Comparison of ENCODE assay signal across 10 cellular contexts in genomic region chr21:41956926-41957729, GRCh38. TPM values are rescaled to one million over a fixed set of nuclear protein-coding genes. Genes with fewer than 3 reads are reported as not detected.
A peak's percentile ranks its signal among the peaks of the same experiment; 100 is the strongest.
DNase-seq lines count a peak whose midpoint lies in the region; ATAC-seq, FAIRE-seq and TF ChIP-seq lines count a peak whose summit lies in the region.
"Had no signal": no experiment of that assay in that cellular context is flagged by ENCODE, and none has a peak within 500 bp of the region (broad histone marks: within the 10 kb centered on the region; RNA-seq: fewer than 3 reads in every experiment).

No MANE protein-coding gene starts in this region.

- intact Hi-C loops in dendritic cell treated with granulocyte-macrophage colony-stimulating factor and Interleukin-4, amounts not matched to agents 40 ng/mL and 50 ng/mL, for 4 days (cut with micrococcal nuclease): loop anchor here (10.0 kb wide), 1 partner anchor 158 kb away; no protein-coding TSS in a partner anchor
- intact Hi-C loops in pancreas (cut with DNase I): no loop called here

- H3K27ac Mint-ChIP-seq in dendritic cell treated with granulocyte-macrophage colony-stimulating factor and Interleukin-4, amounts not matched to agents 40 ng/mL and 50 ng/mL, for 4 days: peak overlapping the region; percentile 41

- 77 to 85% methylated on average over 9 of the region's 9 CpGs for WGBS in pancreas, 2 donors

- H3K4me1 Mint-ChIP-seq in dendritic cell treated with granulocyte-macrophage colony-stimulating factor and Interleukin-4, amounts not matched to agents 40 ng/mL and 50 ng/mL, for 4 days (ENCODE audit: low read depth): peaks cover 34% of the 10 kb centered on the region

- peaks cover 17% of the 10 kb centered on the region for H3K27me3 Mint-ChIP-seq in dendritic cell treated with granulocyte-macrophage colony-stimulating factor and Interleukin-4, amounts not matched to agents 40 ng/mL and 50 ng/mL, for 4 days

- no peak for FAIRE-seq in pancreas (lab: Jason Lieb, UNC)

- H3K9me3 ChIP-seq in pancreas: no peaks in the 10 kb centered on the region

- DNase-seq in ELR (ENCODE audit: low read depth): peak; percentile 89
- peak; percentile 19 for DNase-seq in NCI-H69 (lab: John Stamatoyannopoulos, UW)
- DNase-seq in skeletal muscle cell (ENCODE audit: low read depth): peak; percentile 78
- DNase-seq in NCI-H146 treated with DMSO at 0.1 percent for 48 hours (lab: John Stamatoyannopoulos, UW; ENCODE audit: unreplicated experiment): no peak
- DNase-seq in NCI-H510A treated with DMSO at 0.1 percent for 48 hours (lab: John Stamatoyannopoulos, UW): no peak
- DNase-seq in pancreas: no peak
- DNase-seq: activated CD8-positive, alpha-beta memory T cell treated with anti-CD3 and anti-CD28 coated beads for 24 hours had no signal

- H3K4me1 ChIP-seq in pancreas: peaks cover 0 to 10% (median 2%) of the 10 kb centered on the region in 3 donors

- H3K4me3 ChIP-seq in skeletal muscle cell (ENCODE audit: low read depth, low read length): no peak overlapping the region
- no peak overlapping the region for H3K4me3 ChIP-seq in pancreas

- no peaks in the 10 kb centered on the region for H3K27me3 ChIP-seq in pancreas

- no peaks in the 10 kb centered on the region for H3K9me3 Mint-ChIP-seq in dendritic cell treated with granulocyte-macrophage colony-stimulating factor and Interleukin-4, amounts not matched to agents 40 ng/mL and 50 ng/mL, for 4 days

- H3K4me3 Mint-ChIP-seq in dendritic cell treated with granulocyte-macrophage colony-stimulating factor and Interleukin-4, amounts not matched to agents 40 ng/mL and 50 ng/mL, for 4 days: no peak overlapping the region

- TF ChIP-seq CTCF in pancreas (IDR thresholded peaks at IDR 0.05): no peak

- H3K27ac ChIP-seq in pancreas: peak overlapping the region in 1 of 4 donors; percentile 26
- H3K27ac ChIP-seq: KMS-11 had no signal

- H3K36me3 ChIP-seq in pancreas: no peaks in the 10 kb centered on the region

- ATAC-seq in HG03097 (IDR thresholded peaks at IDR 0.05; ENCODE audit: low FRiP score, unreplicated experiment): no peak
- no peak for ATAC-seq in pancreas

- peaks cover 10% of the 10 kb centered on the region for H3K36me3 Mint-ChIP-seq in dendritic cell treated with granulocyte-macrophage colony-stimulating factor and Interleukin-4, amounts not matched to agents 40 ng/mL and 50 ng/mL, for 4 days (ENCODE audit: low read depth)

RNA-seq across cellular contexts. Expression of gene C2CD2, which starts 3.3 kb away (rescaled TPM):
- total RNA-seq in pancreas: 10 to 100 TPM in 5 of 6 donors, 1 to 10 TPM in 1; 8.0 to 16.8 (median 12.4) TPM
- polyA plus RNA-seq in pancreas: 1 to 10 TPM; 7.9 to 8.6 TPM

RNA-seq across cellular contexts. Expression of gene ZBTB21, which starts 53.0 kb away (rescaled TPM):
- 1 to 10 TPM; 4.8 to 9.5 (median 8.0) TPM for total RNA-seq in pancreas
- 1 to 10 TPM; 2.9 to 3.2 TPM for polyA plus RNA-seq in pancreas

Comparison
In these comparisons a context has a peak if more than half of its experiments do, and no peak if none do; other contexts are left out.
1. DNase-seq: peak in ELR (single experiment), NCI-H69 (single experiment) and skeletal muscle cell (single experiment); none in NCI-H146 treated with DMSO at 0.1 percent for 48 hours (single experiment), NCI-H510A treated with DMSO at 0.1 percent for 48 hours (single experiment) and pancreas (0 of 6).